27 cellular contexts compared by ENCODE assay signal in the genomic region with DNA sequence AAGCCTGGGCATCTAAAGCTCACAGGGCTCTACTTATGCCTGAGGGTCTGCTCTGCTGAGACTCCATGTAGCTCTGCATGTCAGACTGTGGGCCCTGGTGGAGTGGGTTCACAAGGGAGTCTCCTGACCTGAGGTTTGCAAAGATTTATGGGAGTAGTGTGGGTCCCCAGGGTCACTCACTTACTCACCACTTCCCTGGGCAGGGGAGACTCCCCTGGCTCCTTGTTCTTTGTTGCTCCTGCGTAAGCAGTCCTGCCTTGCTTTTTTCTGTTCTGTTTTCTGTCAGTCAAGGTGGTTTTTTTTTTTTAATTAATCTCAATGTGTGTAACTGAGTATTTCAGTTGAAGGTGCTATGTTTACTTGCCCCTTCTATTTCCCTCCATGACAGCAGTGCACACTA.
"Had no signal": no experiment of that assay in that cellular context is flagged by ENCODE, and none has a peak within 500 bp of the region (broad histone marks: within the 10 kb centered on the region; RNA-seq: fewer than 3 reads in every experiment).

No MANE protein-coding gene starts in this region.

- H3K4me3 Mint-ChIP-seq: dendritic cell treated with granulocyte-macrophage colony-stimulating factor and Interleukin-4, amounts not matched to agents 40 ng/mL and 50 ng/mL, for 4 days; effector memory CD8-positive, alpha-beta T cell; endodermal cell; mesothelial cell of epicardium had no signal

- H3K4me1 ChIP-seq: colonic mucosa, esophagus squamous epithelium, gastrocnemius medialis, heart right ventricle, left lung, lower lobe of right lung had no signal

- H3K27ac Mint-ChIP-seq: dendritic cell treated with granulocyte-macrophage colony-stimulating factor and Interleukin-4, amounts not matched to agents 40 ng/mL and 50 ng/mL, for 4 days; effector memory CD8-positive, alpha-beta T cell; endodermal cell; mesothelial cell of epicardium had no signal

- H3K27me3 ChIP-seq: colonic mucosa, esophagus squamous epithelium, gastrocnemius medialis, heart right ventricle, left lung had no signal

- H3K27me3 Mint-ChIP-seq: dendritic cell treated with granulocyte-macrophage colony-stimulating factor and Interleukin-4, amounts not matched to agents 40 ng/mL and 50 ng/mL, for 4 days; effector memory CD8-positive, alpha-beta T cell had no signal

- H3K27ac ChIP-seq: colonic mucosa, epithelial cell of prostate, esophagus squamous epithelium, gastrocnemius medialis, heart right ventricle, left lung, lower lobe of right lung had no signal

- FAIRE-seq: endometrium, islet of Langerhans, keratinocyte had no signal

- H3K4me3 ChIP-seq: colonic mucosa, esophagus squamous epithelium, gastrocnemius medialis, heart right ventricle, left lung, lower lobe of right lung, mucosa of descending colon had no signal

- ATAC-seq: effector memory CD8-positive, alpha-beta T cell; esophagus mucosa; gastrocnemius medialis; heart right ventricle; left cardiac atrium; left lung; left ventricle myocardium superior; lower lobe of right lung; mucosa of descending colon had no signal

- H3K9me3 ChIP-seq: colonic mucosa, gastrocnemius medialis, lower lobe of right lung had no signal

- DNase-seq: colonic mucosa; cortex of kidney; effector CD4-positive, alpha-beta T cell; effector memory CD8-positive, alpha-beta T cell; endodermal cell; erythroblast; esophagus squamous epithelium; foreskin fibroblast; foreskin melanocyte; gastrocnemius medialis; glutamatergic neuron; head of caudate nucleus; heart right ventricle; hippocampal formation; left cardiac atrium; left lung; left ventricle myocardium superior; lower lobe of right lung; mesenchymal stem cell; mucosa of descending colon had no signal

- H3K36me3 ChIP-seq: colonic mucosa, esophagus squamous epithelium, gastrocnemius medialis, heart right ventricle, left lung, lower lobe of right lung had no signal
